Comparison of ENCODE assay signal across 8 cellular contexts in genomic region chr17:75515523-75516254, GRCh38. TPM values are rescaled to one million over a fixed set of nuclear protein-coding genes. Genes with fewer than 3 reads are reported as not detected.
DNase-seq lines count a peak whose midpoint lies in the region; ATAC-seq and TF ChIP-seq lines count a peak whose summit lies in the region.

TSS of gene CASKIN2 (minus strand) at chr17:75515537. CDS start at chr17:75513804, 1,733 bp downstream.

- TF ChIP-seq CTCF in GM06990 (IDR thresholded peaks at IDR 0.05; ENCODE audit: insufficient read depth, low read length, poor library complexity, severe bottlenecking) (peak; percentile 88), tibial artery (IDR thresholded peaks at IDR 0.05) (peak; percentile 95 to 98)

- peak within 1 kb of the TSS; percentile 85 for H4K91ac ChIP-seq in trophoblast cell (ENCODE audit: low read depth, low read length)

- H3K36me3 ChIP-seq in GM06990 (ENCODE audit: control insufficient read depth, insufficient read depth, low read length): peaks cover 2% of the 10 kb centered on the region
- peaks cover 7% of the 10 kb centered on the region in 2 experiments for H3K36me3 ChIP-seq in trophoblast cell (ENCODE audit: control insufficient read depth in 1 of 2, insufficient read depth in 2 of 2, low read length in 2 of 2)
- H3K36me3 ChIP-seq in tibial artery: peaks cover 0 to 19% (median 6%) of the 10 kb centered on the region in 3 donors

- peak within 1 kb of the TSS; percentile 81 for H4K12ac ChIP-seq in trophoblast cell (ENCODE audit: low read depth, low read length)

- H2AK5ac ChIP-seq in trophoblast cell (ENCODE audit: low read length): peak within 1 kb of the TSS; percentile 18

- H2BK12ac ChIP-seq in trophoblast cell (ENCODE audit: low read length): no peak within 1 kb of the TSS

- peak within 1 kb of the TSS; percentile 82 for H3K14ac ChIP-seq in trophoblast cell (ENCODE audit: low read length)

- H2AFZ ChIP-seq in trophoblast cell (ENCODE audit: insufficient read depth, low read length, poor library complexity): peak within 1 kb of the TSS; percentile 92

- H3K79me1 ChIP-seq in trophoblast cell (ENCODE audit: low read length): peaks cover 10% of the 10 kb centered on the region

- H3K27ac ChIP-seq in adipose tissue (ENCODE audit: low read depth, low read length) (no peak within 1 kb of the TSS), trophoblast cell (ENCODE audit: low read depth, low read length) (peak within 1 kb of the TSS; percentile 45), tibial artery (peak within 1 kb of the TSS; percentile 87 to 93)

- H3K27me3 ChIP-seq in GM06990 (replicated peaks; ENCODE audit: control insufficient read depth, insufficient read depth, low read length) (no peaks in the 10 kb centered on the region; the same call in 1 of the 2 replicates), trophoblast cell (ENCODE audit: insufficient read depth, low read length) (no peaks in the 10 kb centered on the region), tibial artery (no peaks in the 10 kb centered on the region)

- peak within 1 kb of the TSS; percentile 58 for H2BK120ac ChIP-seq in trophoblast cell (ENCODE audit: insufficient read depth, low read length, poor library complexity)

- peak within 1 kb of the TSS; percentile 66 for H3K4ac ChIP-seq in trophoblast cell (ENCODE audit: low read depth, low read length)

- peak within 1 kb of the TSS; percentile 79 for H4K8ac ChIP-seq in trophoblast cell (ENCODE audit: low read depth, low read length)

- H3K4me1 ChIP-seq in trophoblast cell (ENCODE audit: control insufficient read depth in 1 of 2, insufficient read depth in 2 of 2, low read length in 2 of 2) (peaks cover 14 to 18% of the 10 kb centered on the region in 2 experiments), tibial artery (peaks cover 0 to 56% (median 53%) of the 10 kb centered on the region in 4 donors)

- no peaks in the 10 kb centered on the region for H3K9me3 ChIP-seq in trophoblast cell (ENCODE audit: insufficient read depth, low read depth, low read length)
- H3K9me3 ChIP-seq in tibial artery: no peaks in the 10 kb centered on the region

- WGBS in adipose tissue, 3 donors: 0 to 1% (median 0%) methylated on average over 63 to 74 of the region's 75 CpGs
- WGBS in trophoblast cell (ENCODE audit: extremely low coverage, insufficient coverage, insufficient read length): no CpG with 5 or more reads among the region's 75 CpGs

- no peak within 1 kb of the TSS for H3K23ac ChIP-seq in trophoblast cell (ENCODE audit: low read length)

- H3K79me2 ChIP-seq in trophoblast cell (ENCODE audit: control insufficient read depth, insufficient read depth, low read length, poor library complexity): peaks cover 9% of the 10 kb centered on the region

- peak within 1 kb of the TSS; percentile 86 for H2BK5ac ChIP-seq in trophoblast cell (ENCODE audit: low read depth, low read length, poor library complexity)

- peak within 1 kb of the TSS; percentile 89 for H3K9ac ChIP-seq in trophoblast cell (ENCODE audit: low read length)

- H3K4me2 ChIP-seq in trophoblast cell (ENCODE audit: low read length): peak within 1 kb of the TSS; percentile 88

- peak within 1 kb of the TSS; percentile 67 for H3K18ac ChIP-seq in trophoblast cell (ENCODE audit: low read length)

- H3K4me3 ChIP-seq in GM06990 (replicated peaks; ENCODE audit: low read depth, low read length): peak within 1 kb of the TSS; percentile 68
- peak within 1 kb of the TSS; percentile 90 for H3K4me3 ChIP-seq in trophoblast cell (ENCODE audit: low read depth, low read length)
- peak within 1 kb of the TSS; percentile 83 to 97 for H3K4me3 ChIP-seq in tibial artery

- intact Hi-C loops in cardiac septum (cut with DNase I): loop anchor here (1.0 to 5.0 kb wide), 4 partner anchors 72 to 243 kb away; partner anchors contain the start of genes GRB2, MIF4GD and MYO15B
- intact Hi-C loops in tibial artery (cut with DNase I; ENCODE audit: low total_unique reads): loop anchor here (2.0 to 10.0 kb wide), 3 partner anchors 89 to 1219 kb away; partner anchors contain the start of genes MFSD11 and SRSF2

- peak; percentile 83 for DNase-seq in GM06990 (ENCODE audit: extremely low read depth, insufficient read length)
- DNase-seq in NCI-H1105 treated with DMSO at 0.1 percent for 48 hours (lab: John Stamatoyannopoulos, UW): peak; percentile 76
- DNase-seq in SW480 (ENCODE audit: low spot score): peak; percentile 87
- peak; percentile 97 for DNase-seq in cardiac septum (ENCODE audit: low spot score)
- peak; percentile 80 to 86 for DNase-seq in trophoblast cell
- peak; percentile 94 to 98 for DNase-seq in tibial artery

- peak; percentile 31 for ATAC-seq in HG02623 (IDR thresholded peaks at IDR 0.05; ENCODE audit: unreplicated experiment)

RNA-seq across cellular contexts. Expression of gene CASKIN2, which starts in this region (rescaled TPM):
- polyA plus RNA-seq in adipose tissue: 10 to 100 TPM in 2 of 3 donors, 1 to 10 TPM in 1; 6.6 to 42.1 (median 39.6) TPM
- 48.2 TPM for total RNA-seq in cardiac septum
- 5.6 and 5.7 TPM in 2 replicates for polyA plus RNA-seq in trophoblast cell (2013)
